17 cellular contexts compared by ENCODE assay signal in genomic region chr2:179275280-179276013, GRCh38. TPM values are rescaled to one million over a fixed set of nuclear protein-coding genes. Genes with fewer than 3 reads are reported as not detected.
DNase-seq lines count a peak whose midpoint lies in the region; ATAC-seq, FAIRE-seq and TF ChIP-seq lines count a peak whose summit lies in the region.
"Had no signal": no experiment of that assay in that cellular context is flagged by ENCODE, and none has a peak within 500 bp of the region (broad histone marks: within the 10 kb centered on the region; RNA-seq: fewer than 3 reads in every experiment).

No MANE protein-coding gene starts in this region.

- H4K20me1 ChIP-seq in astrocyte (ENCODE audit: insufficient read depth, low read length), result no peaks in the 10 kb centered on the region

- peak overlapping the region in 1 of 2 experiments; percentile 24 for H3K18ac ChIP-seq in mesenchymal stem cell (ENCODE audit: low read depth in 1 of 2, low read length in 2 of 2)

- no peak overlapping the region for H3K23ac ChIP-seq in mesenchymal stem cell (ENCODE audit: low read length in 2 of 2)

- no peak overlapping the region for H3K27ac ChIP-seq in astrocyte (ENCODE audit: low read depth, low read length)
- no peak overlapping the region for H3K27ac ChIP-seq in mesenchymal stem cell (ENCODE audit: low read length, poor library complexity, severe bottlenecking)
- peak overlapping the region in 3 of 4 donors; percentile 1 to 18 (median 10) for H3K27ac ChIP-seq in transverse colon
- H3K27ac ChIP-seq: psoas muscle had no signal

- TF ChIP-seq CTCF in astrocyte (IDR thresholded peaks at IDR 0.05; ENCODE audit: insufficient read depth, low read depth, low read length) (no peak), transverse colon (IDR thresholded peaks at IDR 0.05) (no peak)

- no peak overlapping the region for H4K8ac ChIP-seq in mesenchymal stem cell (ENCODE audit: low read length)

- H3K4ac ChIP-seq in mesenchymal stem cell (ENCODE audit: low read depth in 1 of 2, low read length in 2 of 2), result no peak overlapping the region

- no peak overlapping the region for H3K14ac ChIP-seq in mesenchymal stem cell (ENCODE audit: low read length in 2 of 2)

- TF ChIP-seq POLR2A in transverse colon (IDR thresholded peaks at IDR 0.05), result no peak

- peaks cover 21% of the 10 kb centered on the region for H3K4me1 Mint-ChIP-seq in astrocyte (ENCODE audit: low read depth, unreplicated experiment)

- no peak overlapping the region for H3K27ac Mint-ChIP-seq in astrocyte (ENCODE audit: unreplicated experiment)
- H3K27ac Mint-ChIP-seq: activated naive CD8-positive, alpha-beta T cell; naive thymus-derived CD4-positive, alpha-beta T cell had no signal

- H3K36me3 Mint-ChIP-seq in astrocyte (ENCODE audit: low read depth, unreplicated experiment), result no peaks in the 10 kb centered on the region
- H3K36me3 Mint-ChIP-seq: activated naive CD8-positive, alpha-beta T cell; IgD-negative memory B cell had no signal

- H3K4me1 ChIP-seq in astrocyte (ENCODE audit: insufficient read depth, low read length) (peaks cover 12% of the 10 kb centered on the region), mesenchymal stem cell (ENCODE audit: control insufficient read depth, insufficient read depth, low read depth, low read length) (no peaks in the 10 kb centered on the region), transverse colon (peaks cover 5 to 33% (median 8%) of the 10 kb centered on the region in 4 donors)
- H3K4me1 ChIP-seq: psoas muscle had no signal

- DNase-seq in Right ventricle myocardium inferior (ENCODE audit: missing footprints) (no peak), cardiac septum (ENCODE audit: low spot score) (no peak), astrocyte (ENCODE audit: low read depth) (no peak), mesenchymal stem cell (peak; percentile 83), transverse colon (no peak), activated gamma-delta T cell (lab: John Stamatoyannopoulos, UW) (no peak), SHP77 treated with DMSO at 0.1 percent for 48 hours (lab: John Stamatoyannopoulos, UW) (no peak)
- DNase-seq: activated CD4-positive, alpha-beta T cell treated with anti-CD3 and anti-CD28 coated beads for 1 hour; activated CD8-positive, alpha-beta memory T cell treated with anti-CD3 and anti-CD28 coated beads, Interleukin-2, amount 50 U/mL, for 4 hours; naive thymus-derived CD4-positive, alpha-beta T cell; psoas muscle; stimulated activated CD4-positive, alpha-beta T cell treated with anti-CD3 and anti-CD28 coated beads, Interleukin-1b, Interleukin-23, amount 100 ng/mL, for 48 hours had no signal

- no peaks in the 10 kb centered on the region for H3K27me3 Mint-ChIP-seq in astrocyte (ENCODE audit: low read depth, unreplicated experiment)

- WGBS in mesenchymal stem cell, result 78% methylated on average over 4 of the region's 4 CpGs
- WGBS in transverse colon (ENCODE audit: low coverage in 1 of 2), 2 donors, result 53 to 80% methylated on average over 2 to 4 of the region's 4 CpGs

- H2BK15ac ChIP-seq in mesenchymal stem cell (ENCODE audit: low read depth, poor library complexity, severe bottlenecking), result no peak overlapping the region

- H2BK5ac ChIP-seq in mesenchymal stem cell (ENCODE audit: low read depth, low read length, poor library complexity, severe bottlenecking), result no peak overlapping the region

- ATAC-seq in Right ventricle myocardium inferior (peak; percentile 11), HG03045 (IDR thresholded peaks at IDR 0.05; ENCODE audit: unreplicated experiment) (no peak)
- ATAC-seq: naive thymus-derived CD4-positive, alpha-beta T cell; psoas muscle had no signal

- H3K9me3 Mint-ChIP-seq in astrocyte (ENCODE audit: unreplicated experiment), result peaks cover 7% of the 10 kb centered on the region
- H3K9me3 Mint-ChIP-seq: naive thymus-derived CD4-positive, alpha-beta T cell had no signal

- H3K9ac ChIP-seq in astrocyte (ENCODE audit: low read length) (no peak overlapping the region), mesenchymal stem cell (ENCODE audit: low read length) (no peak overlapping the region)

- H3K27me3 ChIP-seq in astrocyte (ENCODE audit: insufficient read depth, low read length), result no peaks in the 10 kb centered on the region
- no peaks in the 10 kb centered on the region for H3K27me3 ChIP-seq in mesenchymal stem cell (ENCODE audit: control insufficient read depth in 1 of 2, insufficient read depth in 1 of 2, low read length in 2 of 2)
- H3K27me3 ChIP-seq in transverse colon, result no peaks in the 10 kb centered on the region

- intact Hi-C loops in Right ventricle myocardium inferior (cut with DNase I) (no loop called here), cardiac septum (cut with DNase I) (no loop called here), transverse colon (cut with DNase I; ENCODE audit: low total_unique reads) (no loop called here)

- no peak overlapping the region for H3K4me3 Mint-ChIP-seq in astrocyte (ENCODE audit: unreplicated experiment)
- H3K4me3 Mint-ChIP-seq: activated naive CD8-positive, alpha-beta T cell; naive thymus-derived CD4-positive, alpha-beta T cell had no signal

- H3K4me2 ChIP-seq in astrocyte (ENCODE audit: low read length) (no peak overlapping the region), mesenchymal stem cell (ENCODE audit: low read length, poor library complexity, severe bottlenecking) (no peak overlapping the region)

- no peak overlapping the region for H2BK120ac ChIP-seq in mesenchymal stem cell (ENCODE audit: low read depth, low read length)

- H3K79me2 ChIP-seq in astrocyte (ENCODE audit: insufficient read depth, low read length), result no peaks in the 10 kb centered on the region

- H3K79me1 ChIP-seq in mesenchymal stem cell (replicated peaks; ENCODE audit: low read length, poor library complexity, severe bottlenecking), result no peaks in the 10 kb centered on the region

- H2AK5ac ChIP-seq in mesenchymal stem cell (ENCODE audit: low read length, severe bottlenecking), result no peak overlapping the region

- no peak overlapping the region for H3K4me3 ChIP-seq in astrocyte (ENCODE audit: insufficient read depth, low read depth, low read length)
- no peak overlapping the region for H3K4me3 ChIP-seq in mesenchymal stem cell (ENCODE audit: insufficient read depth in 1 of 2, low read depth in 1 of 2, low read length in 2 of 2)
- no peak overlapping the region for H3K4me3 ChIP-seq in transverse colon
- H3K4me3 ChIP-seq: Peyer's patch, psoas muscle had no signal

- no peak overlapping the region for H2BK12ac ChIP-seq in mesenchymal stem cell (ENCODE audit: low read length in 2 of 2)

- in situ Hi-C loops in transverse colon (cut with MboI; ENCODE audit: low pct_ligation_motif_present in 1 of 4, low pct_unique_long_range_greater_than_20kb in 1 of 4, low sequenced_read_pairs in 3 of 4), result no loop called here

- no peaks in the 10 kb centered on the region for H3K36me3 ChIP-seq in astrocyte (ENCODE audit: insufficient read depth, low read length)
- no peaks in the 10 kb centered on the region for H3K36me3 ChIP-seq in mesenchymal stem cell (ENCODE audit: control insufficient read depth in 1 of 2, insufficient read depth in 2 of 2, low read depth in 1 of 2, low read length in 2 of 2)
- H3K36me3 ChIP-seq in transverse colon, result no peaks in the 10 kb centered on the region
- H3K36me3 ChIP-seq: Peyer's patch had no signal

- H3K9me3 ChIP-seq in astrocyte (ENCODE audit: insufficient read depth, low read depth, low read length) (no peaks in the 10 kb centered on the region), mesenchymal stem cell (ENCODE audit: control insufficient read depth, low read length) (no peaks in the 10 kb centered on the region), transverse colon (no peaks in the 10 kb centered on the region)
- H3K9me3 ChIP-seq: Peyer's patch, psoas muscle had no signal

- TF ChIP-seq EP300 in transverse colon (IDR thresholded peaks at IDR 0.05; ENCODE audit: low read depth), result no peak

- peak; percentile 23 for FAIRE-seq in astrocyte (lab: Jason Lieb, UNC)
- FAIRE-seq: urothelium cell line had no signal

- H4K91ac ChIP-seq in mesenchymal stem cell (ENCODE audit: low read length), result no peak overlapping the region

- no peak overlapping the region for H2AFZ ChIP-seq in astrocyte (ENCODE audit: low read depth, low read length)
- H2AFZ ChIP-seq in mesenchymal stem cell (ENCODE audit: low read depth, low read length), result no peak overlapping the region

RNA-seq across cellular contexts. Expression of gene SESTD1, which starts 10.8 kb away (rescaled TPM):
- total RNA-seq in Right ventricle myocardium inferior (40.5 TPM), cardiac septum (48.9 TPM), astrocyte (19.4 and 21.9 TPM in 2 replicates), transverse colon (10 to 100 TPM; 12.6 to 44.1 (median 22.3) TPM)
- polyA plus RNA-seq in mesenchymal stem cell (2013, experiment 1 of 2), result 28.8 TPM
- polyA plus RNA-seq in mesenchymal stem cell (2013, experiment 2 of 2), result 29.6 TPM

Comparison
In these comparisons a context has a peak if more than half of its experiments do, and no peak if none do; other contexts are left out.
1. H3K27ac ChIP-seq: peak in transverse colon (3 of 4); none in astrocyte (single experiment) and mesenchymal stem cell (single experiment).